Comparison of ENCODE assay signal across 8 cellular contexts in genomic region chr20:49928411-49929141, GRCh38. TPM values are rescaled to one million over a fixed set of nuclear protein-coding genes. Genes with fewer than 3 reads are reported as not detected.
DNase-seq lines count a peak whose midpoint lies in the region; ATAC-seq and TF ChIP-seq lines count a peak whose summit lies in the region.

No MANE protein-coding gene starts in this region.

- no peaks in the 10 kb centered on the region for H3K36me3 ChIP-seq in Peyer's patch
- H3K36me3 ChIP-seq in esophagus muscularis mucosa: no peaks in the 10 kb centered on the region

- no peaks in the 10 kb centered on the region for H3K27me3 ChIP-seq in Peyer's patch
- no peaks in the 10 kb centered on the region for H3K27me3 ChIP-seq in esophagus muscularis mucosa

- H3K4me1 ChIP-seq in Peyer's patch (peaks cover 0 to 8% (median 0%) of the 10 kb centered on the region in 4 donors), esophagus muscularis mucosa (peaks cover 4 to 13% (median 11%) of the 10 kb centered on the region in 4 donors)

- peak; percentile 75 to 88 for ATAC-seq in natural killer cell treated with Interleukin-12 subunit alpha and Interleukin-12 subunit beta and Interleukin-15 and Interleukin-18, amount 100 ng/mL, for 72 hours
- peak; percentile 68 for ATAC-seq in stimulated activated effector memory CD8-positive, alpha-beta T cell treated with anti-CD3 and anti-CD28 coated beads, Interleukin-12 subunit alpha, Interleukin-12 subunit beta, amount 100 ng/mL, for 72 hours
- ATAC-seq in GM18873 (IDR thresholded peaks at IDR 0.05; ENCODE audit: low FRiP score, unreplicated experiment): no peak

- peaks cover 5% of the 10 kb centered on the region in 2 donors for H3K27me3 Mint-ChIP-seq in natural killer cell treated with Interleukin-12 subunit alpha and Interleukin-12 subunit beta and Interleukin-15 and Interleukin-18, amount 100 ng/mL, for 72 hours

- H3K36me3 Mint-ChIP-seq in natural killer cell treated with Interleukin-12 subunit alpha and Interleukin-12 subunit beta and Interleukin-15 and Interleukin-18, amount 100 ng/mL, for 72 hours: no peaks in the 10 kb centered on the region
- H3K36me3 Mint-ChIP-seq in stimulated activated effector memory CD8-positive, alpha-beta T cell treated with anti-CD3 and anti-CD28 coated beads, Interleukin-12 subunit alpha, Interleukin-12 subunit beta, amount 100 ng/mL, for 72 hours: no peaks in the 10 kb centered on the region

- peaks cover 0 to 5% of the 10 kb centered on the region in 2 donors for H3K4me1 Mint-ChIP-seq in natural killer cell treated with Interleukin-12 subunit alpha and Interleukin-12 subunit beta and Interleukin-15 and Interleukin-18, amount 100 ng/mL, for 72 hours (ENCODE audit: low read depth in 2 of 2)
- no peaks in the 10 kb centered on the region for H3K4me1 Mint-ChIP-seq in stimulated activated effector memory CD8-positive, alpha-beta T cell treated with anti-CD3 and anti-CD28 coated beads, Interleukin-12 subunit alpha, Interleukin-12 subunit beta, amount 100 ng/mL, for 72 hours

- intact Hi-C loops in esophagus muscularis mucosa (cut with DNase I): no loop called here

- H3K9me3 ChIP-seq in Peyer's patch (no peaks in the 10 kb centered on the region), esophagus muscularis mucosa (no peaks in the 10 kb centered on the region)

- no peak overlapping the region for H3K27ac Mint-ChIP-seq in natural killer cell treated with Interleukin-12 subunit alpha and Interleukin-12 subunit beta and Interleukin-15 and Interleukin-18, amount 100 ng/mL, for 72 hours
- no peak overlapping the region for H3K27ac Mint-ChIP-seq in stimulated activated effector memory CD8-positive, alpha-beta T cell treated with anti-CD3 and anti-CD28 coated beads, Interleukin-12 subunit alpha, Interleukin-12 subunit beta, amount 100 ng/mL, for 72 hours

- TF ChIP-seq POLR2A in Peyer's patch (IDR thresholded peaks at IDR 0.05) (no peak), esophagus muscularis mucosa (IDR thresholded peaks at IDR 0.05; ENCODE audit: low read depth) (no peak)

- H3K4me3 ChIP-seq in Peyer's patch (no peak overlapping the region), esophagus muscularis mucosa (peak overlapping the region in 1 of 4 donors; percentile 8)

- peak; percentile 75 to 95 (median 88) for TF ChIP-seq CTCF in Peyer's patch (IDR thresholded peaks at IDR 0.05)
- peak; percentile 89 to 96 (median 92) for TF ChIP-seq CTCF in esophagus muscularis mucosa (IDR thresholded peaks at IDR 0.05)

- TF ChIP-seq EP300 in esophagus muscularis mucosa (IDR thresholded peaks at IDR 0.05): no peak

- WGBS in esophagus muscularis mucosa: 6% methylated on average over 15 of the region's 15 CpGs

- in situ Hi-C loops in KBM-7 (cut with MboI; ENCODE audit: low pct_unique_long_range_greater_than_20kb, low sequenced_read_pairs): no loop called here

- no peak overlapping the region for H3K27ac ChIP-seq in Peyer's patch
- peak overlapping the region; percentile 51 to 71 (median 54) for H3K27ac ChIP-seq in esophagus muscularis mucosa (replicated peaks in 1 of 4)

- H3K4me3 Mint-ChIP-seq in natural killer cell treated with Interleukin-12 subunit alpha and Interleukin-12 subunit beta and Interleukin-15 and Interleukin-18, amount 100 ng/mL, for 72 hours: no peak overlapping the region
- no peak overlapping the region for H3K4me3 Mint-ChIP-seq in stimulated activated effector memory CD8-positive, alpha-beta T cell treated with anti-CD3 and anti-CD28 coated beads, Interleukin-12 subunit alpha, Interleukin-12 subunit beta, amount 100 ng/mL, for 72 hours

- H3K9me3 Mint-ChIP-seq in natural killer cell treated with Interleukin-12 subunit alpha and Interleukin-12 subunit beta and Interleukin-15 and Interleukin-18, amount 100 ng/mL, for 72 hours: no peaks in the 10 kb centered on the region
- H3K9me3 Mint-ChIP-seq in stimulated activated effector memory CD8-positive, alpha-beta T cell treated with anti-CD3 and anti-CD28 coated beads, Interleukin-12 subunit alpha, Interleukin-12 subunit beta, amount 100 ng/mL, for 72 hours: no peaks in the 10 kb centered on the region

- DNase-seq in DMS 273 treated with DMSO at 0.1 percent for 48 hours (lab: John Stamatoyannopoulos, UW): peak; percentile 62
- DNase-seq in KBM-7: peak; percentile 88
- peak; percentile 78 to 92 (median 80) for DNase-seq in Peyer's patch
- DNase-seq in activated T-cell treated with anti-CD3 and anti-CD28 coated beads, Interleukin-2, amount 50 U/mL, for 1 hour: peak; percentile 80
- peak; percentile 97 for DNase-seq in esophagus muscularis mucosa (ENCODE audit: extremely low spot score)
- DNase-seq in natural killer cell treated with Interleukin-12 subunit alpha and Interleukin-12 subunit beta and Interleukin-15 and Interleukin-18, amount 100 ng/mL, for 72 hours (ENCODE audit: low spot score): peak; percentile 80
- DNase-seq in stimulated activated effector memory CD8-positive, alpha-beta T cell treated with anti-CD3 and anti-CD28 coated beads, Interleukin-12 subunit alpha, Interleukin-12 subunit beta, amount 100 ng/mL, for 72 hours (ENCODE audit: low spot score in 2 of 2): peak; percentile 72 to 88

RNA-seq across cellular contexts. Expression of gene RNF114, which starts 7.6 kb away (rescaled TPM):
- 100 to 1,000 TPM; 205 to 275 (median 259) TPM for total RNA-seq in Peyer's patch
- 100 to 1,000 TPM in 1 of 4 donors, 10 to 100 TPM in 3; 65.2 to 142 (median 78.1) TPM for total RNA-seq in esophagus muscularis mucosa
- total RNA-seq in natural killer cell treated with Interleukin-12 subunit alpha and Interleukin-12 subunit beta and Interleukin-15 and Interleukin-18, amount 100 ng/mL, for 72 hours: 10 to 100 TPM; 69.9 to 79.3 TPM

RNA-seq across cellular contexts. Expression of gene SPATA2, which starts 13.2 kb away (rescaled TPM):
- total RNA-seq in Peyer's patch: 10 to 100 TPM in 3 of 4 donors, 1 to 10 TPM in 1; 4.1 to 19.8 (median 14.0) TPM
- total RNA-seq in esophagus muscularis mucosa: 1 to 10 TPM; 4.0 to 6.7 (median 5.5) TPM
- total RNA-seq in natural killer cell treated with Interleukin-12 subunit alpha and Interleukin-12 subunit beta and Interleukin-15 and Interleukin-18, amount 100 ng/mL, for 72 hours: 10 to 100 TPM; 10.1 to 12.0 TPM

RNA-seq across cellular contexts. Expression of gene SNAI1, which starts 54.2 kb away (rescaled TPM):
- total RNA-seq in Peyer's patch (1 to 10 TPM in 3 of 4 donors, under 1 TPM in 1; 0.53 to 3.3 (median 1.4) TPM), esophagus muscularis mucosa (1 to 10 TPM in 3 of 4 donors, under 1 TPM in 1; 0.83 to 5.3 (median 3.0) TPM)
- total RNA-seq in natural killer cell treated with Interleukin-12 subunit alpha and Interleukin-12 subunit beta and Interleukin-15 and Interleukin-18, amount 100 ng/mL, for 72 hours: 1 to 10 TPM in 1 of 2 donors, under 1 TPM in 1; 0.71 to 1.3 TPM

Comparison
In these comparisons a context has a peak if more than half of its experiments do, and no peak if none do; other contexts are left out.
1. H3K27ac ChIP-seq: peak in esophagus muscularis mucosa (4 of 4); none in Peyer's patch (0 of 4).
2. Peak in every context shown above with its lines, with median percentiles within 50 percentile points of each other: DNase-seq.